Comparison of ENCODE assay signal across 8 cellular contexts in the genomic region with DNA sequence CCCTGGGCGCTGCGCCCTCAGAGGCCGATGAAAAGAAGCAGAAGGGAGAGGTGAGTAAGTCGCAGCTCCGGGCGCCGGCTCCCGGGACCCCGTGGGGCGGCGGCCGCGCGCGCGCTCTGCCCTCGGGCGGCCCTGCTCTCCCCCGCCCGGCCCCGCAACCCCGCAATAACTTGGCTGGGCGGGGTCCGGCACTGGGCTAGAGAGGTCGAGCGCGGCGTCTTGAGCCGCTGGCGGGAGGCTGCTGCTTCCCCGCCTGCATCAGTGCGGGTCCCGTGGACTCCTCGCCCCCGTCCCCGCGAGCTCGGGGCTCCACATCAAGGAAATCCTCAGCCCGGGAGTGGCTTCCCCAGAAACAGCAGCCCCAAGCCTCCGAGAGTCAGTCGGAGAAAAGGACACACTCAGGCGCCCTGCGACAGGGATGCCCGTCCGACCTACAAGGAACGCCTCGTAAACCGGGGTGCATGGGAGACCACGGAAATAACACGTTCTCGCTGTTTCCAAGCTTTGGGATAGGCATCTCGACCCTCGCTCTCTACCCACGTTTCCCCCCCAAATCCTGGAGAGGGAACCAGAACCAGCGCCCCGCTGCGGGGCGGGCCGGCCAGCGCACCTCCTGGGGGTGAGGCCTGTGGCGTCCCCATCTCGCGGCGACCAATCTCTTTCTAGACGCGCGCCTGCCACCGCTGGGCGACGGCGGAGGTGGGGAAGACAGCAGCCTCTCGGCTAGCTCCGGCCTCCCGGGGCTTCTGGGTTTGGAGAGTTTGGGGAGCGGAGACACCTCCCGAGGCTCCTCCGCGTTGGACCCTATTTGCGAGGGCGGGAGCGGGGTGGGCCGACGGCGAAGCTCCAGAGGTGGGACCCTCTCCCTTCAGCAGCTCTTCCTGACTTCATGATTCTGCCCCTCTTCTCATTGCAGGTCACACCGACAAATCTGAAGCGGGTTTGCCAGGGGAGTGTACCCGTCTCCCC.
DNase-seq lines count a peak whose midpoint lies in the region; ATAC-seq lines count a peak whose summit lies in the region.

No MANE protein-coding gene starts in this region.

- ATAC-seq in GM21529 (IDR thresholded peaks at IDR 0.05; ENCODE audit: unreplicated experiment): peak; percentile 44

- H3K27ac ChIP-seq in KOPT-K1 (ENCODE audit: low read depth, low read length, poor library complexity, severe bottlenecking) (peak overlapping the region; percentile 72), angular gyrus (ENCODE audit: low read depth, low read length) (peak overlapping the region; percentile 62)

- H3K9me3 ChIP-seq in KOPT-K1 (ENCODE audit: insufficient read depth, low read length, poor library complexity, severe bottlenecking): no peaks in the 10 kb centered on the region

- peaks cover 13% of the 10 kb centered on the region; the same call in 1 of the 2 replicates for H3K36me3 ChIP-seq in KOPT-K1 (ENCODE audit: insufficient read depth, low read length)

- DNase-seq in DMS114 treated with DMSO at 0.1 percent for 48 hours (lab: John Stamatoyannopoulos, UW; ENCODE audit: unreplicated experiment) (peak; percentile 49), SW480 (ENCODE audit: low spot score) (peak; percentile 76), hippocampal formation (lab: John Stamatoyannopoulos, UW) (peak; percentile 46 to 51), skeletal muscle cell (ENCODE audit: low read depth) (no peak), globus pallidus (ENCODE audit: low spot score) (no peak)

- H3K4me3 ChIP-seq in skeletal muscle cell (ENCODE audit: low read depth, low read length): peak overlapping the region; percentile 74

Comparison
In these comparisons a context has a peak if more than half of its experiments do, and no peak if none do; other contexts are left out.
1. DNase-seq: peak in DMS114 treated with DMSO at 0.1 percent for 48 hours (single experiment), SW480 (single experiment) and hippocampal formation (2 of 2); none in skeletal muscle cell (single experiment) and globus pallidus (single experiment).